ENCODE assay signal across 11 cellular contexts in genomic region chr5:39106332-39106731, GRCh38. TPM values are rescaled to one million over a fixed set of nuclear protein-coding genes. Genes with fewer than 3 reads are reported as not detected.
A peak's percentile ranks its signal among the peaks of the same experiment; 100 is the strongest.
DNase-seq lines count a peak whose midpoint lies in the region; ATAC-seq and TF ChIP-seq lines count a peak whose summit lies in the region.
"Had no signal": no experiment of that assay in that cellular context is flagged by ENCODE, and none has a peak within 500 bp of the region (broad histone marks: within the 10 kb centered on the region; RNA-seq: fewer than 3 reads in every experiment).

No MANE protein-coding gene starts in this region.

- TF ChIP-seq CTCF in foreskin fibroblast (IDR thresholded peaks at IDR 0.05; ENCODE audit: low read depth, low read length) = peak; percentile 39

- DNase-seq in ACHN (peak; percentile 35), ELR (ENCODE audit: low read depth) (peak; percentile 68), SK-MEL-5 (ENCODE audit: low read depth, low spot score) (peak; percentile 50), foreskin fibroblast (peak in 1 of 2 donors; percentile 47), medulla oblongata (ENCODE audit: extremely low spot score) (no peak), NCI-H510A (lab: John Stamatoyannopoulos, UW) (no peak)
- DNase-seq in NK-92 treated with Interleukin-12 subunit alpha and Interleukin-12 subunit beta, amount 100 ng/mL, for 24 hours (lab: John Stamatoyannopoulos, UW) = no peak
- DNase-seq: activated CD8-positive, alpha-beta memory T cell treated with anti-CD3 and anti-CD28 coated beads, Interleukin-2, amount 10 ng/mL, durations not matched to agents 7 days and 5 days; dermis blood vessel endothelial cell; thyroid gland had no signal

- ATAC-seq in GM19455 (IDR thresholded peaks at IDR 0.05; ENCODE audit: unreplicated experiment) = no peak
- ATAC-seq: activated CD8-positive, alpha-beta memory T cell treated with anti-CD3 and anti-CD28 coated beads, Interleukin-2, amount 10 ng/mL, durations not matched to agents 7 days and 5 days had no signal

- in situ Hi-C loops in ACHN (cut with HindIII; ENCODE audit: low pct_ligation_motif_present, low pct_unique_long_range_greater_than_20kb, low sequenced_read_pairs) (no loop called here), SK-MEL-5 (cut with HindIII; ENCODE audit: low pct_unique_long_range_greater_than_20kb, low sequenced_read_pairs) (no loop called here)

- H3K4me3 ChIP-seq in foreskin fibroblast (ENCODE audit: low read depth in 1 of 2, low read length in 2 of 2) = no peak overlapping the region
- H3K4me3 ChIP-seq: thyroid gland had no signal

RNA-seq across cellular contexts. Expression of gene RICTOR, which starts 32.1 kb away (rescaled TPM):
- 32.7 and 39.4 TPM in 2 replicates for total RNA-seq in SK-MEL-5 (2014; rRNA removed; shearing (Covaris generic))
- polyA plus RNA-seq in SK-MEL-5 (2015; cell fraction: cytosol; rRNA removed) = 7.4 and 11.9 TPM in 2 replicates
- polyA plus RNA-seq in SK-MEL-5 (2015; cell fraction: nucleus; rRNA removed) = 65.9 and 73.0 TPM in 2 replicates

Comparison
In these comparisons a context has a peak if more than half of its experiments do, and no peak if none do; other contexts are left out.
1. DNase-seq: peak in ACHN (single experiment), ELR (single experiment) and SK-MEL-5 (single experiment); none in medulla oblongata (single experiment), NK-92 treated with Interleukin-12 subunit alpha and Interleukin-12 subunit beta, amount 100 ng/mL, for 24 hours (single experiment) and NCI-H510A (single experiment).